In the genomic region with DNA sequence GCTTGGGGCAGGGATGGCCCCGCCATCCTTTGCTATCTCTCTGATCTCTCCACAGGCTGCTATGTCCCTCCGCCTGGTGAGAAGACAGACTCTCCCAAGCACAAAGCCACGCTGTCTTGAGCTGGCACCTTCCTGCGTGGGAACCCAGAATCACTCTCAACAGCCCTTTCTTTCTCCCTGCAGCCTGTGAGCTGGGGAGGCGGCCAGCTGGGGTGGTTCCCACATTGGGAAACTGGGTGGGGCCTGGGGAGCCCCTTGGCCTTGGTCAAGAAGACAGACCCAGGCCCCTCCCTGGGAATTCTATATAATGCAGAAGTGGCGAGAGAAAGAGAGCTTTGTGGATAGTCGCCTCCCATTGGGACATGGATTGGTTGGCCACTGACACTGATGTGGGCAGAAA, we compare ENCODE assay signal across 28 cellular contexts.
"Had no signal": no experiment of that assay in that cellular context is flagged by ENCODE, and none has a peak within 500 bp of the region (broad histone marks: within the 10 kb centered on the region; RNA-seq: fewer than 3 reads in every experiment).

No MANE protein-coding gene starts in this region.

- H2AFZ ChIP-seq: parathyroid adenoma had no signal

- H3K9me3 Mint-ChIP-seq: memory B cell; naive thymus-derived CD4-positive, alpha-beta T cell; nephron; neural crest cell; stimulated activated effector memory CD8-positive, alpha-beta T cell treated with anti-CD3 and anti-CD28 coated beads, Interleukin-12 subunit alpha, Interleukin-12 subunit beta, amount 100 ng/mL, for 72 hours had no signal

- H3K4me1 ChIP-seq: left lung, parathyroid adenoma, sigmoid colon, upper lobe of right lung had no signal

- H3K36me3 Mint-ChIP-seq: memory B cell; naive thymus-derived CD4-positive, alpha-beta T cell; stimulated activated effector memory CD8-positive, alpha-beta T cell treated with anti-CD3 and anti-CD28 coated beads, Interleukin-12 subunit alpha, Interleukin-12 subunit beta, amount 100 ng/mL, for 72 hours had no signal

- H3K27ac Mint-ChIP-seq: memory B cell; naive thymus-derived CD4-positive, alpha-beta T cell; nephron; progenitor cell of endocrine pancreas; stimulated activated effector memory CD8-positive, alpha-beta T cell treated with anti-CD3 and anti-CD28 coated beads, Interleukin-12 subunit alpha, Interleukin-12 subunit beta, amount 100 ng/mL, for 72 hours had no signal

- H3K4me1 Mint-ChIP-seq: memory B cell; naive thymus-derived CD4-positive, alpha-beta T cell; nephron; stimulated activated effector memory CD8-positive, alpha-beta T cell treated with anti-CD3 and anti-CD28 coated beads, Interleukin-12 subunit alpha, Interleukin-12 subunit beta, amount 100 ng/mL, for 72 hours had no signal

- H3K9me3 ChIP-seq: left lung, mucosa of descending colon, neutrophil, right atrium auricular region, sigmoid colon, spleen, stomach, suprapubic skin, thoracic aorta, tibial artery, upper lobe of right lung had no signal

- FAIRE-seq: keratinocyte, small intestine, urothelium cell line had no signal

- H3K4me3 ChIP-seq: left lung, lung, mucosa of descending colon, right atrium auricular region, sigmoid colon, spleen, stomach, suprapubic skin, thoracic aorta, tibial artery, upper lobe of right lung had no signal

- H3K4me3 Mint-ChIP-seq: memory B cell; naive thymus-derived CD4-positive, alpha-beta T cell; nephron; neural crest cell; stimulated activated effector memory CD8-positive, alpha-beta T cell treated with anti-CD3 and anti-CD28 coated beads, Interleukin-12 subunit alpha, Interleukin-12 subunit beta, amount 100 ng/mL, for 72 hours had no signal

- H3K9ac ChIP-seq: parathyroid adenoma had no signal

- H3K36me3 ChIP-seq: left lung, neutrophil, right atrium auricular region, sigmoid colon, spleen, stomach, suprapubic skin, thoracic aorta, tibial artery, upper lobe of right lung had no signal

- H3K27ac ChIP-seq: left lung, neutrophil, parathyroid adenoma, right atrium auricular region, sigmoid colon, spleen, stomach, suprapubic skin, thoracic aorta, tibial artery, upper lobe of right lung had no signal

- H3K27me3 ChIP-seq: left lung, neutrophil, right atrium auricular region, sigmoid colon, spleen, stomach, suprapubic skin, upper lobe of right lung had no signal

- DNase-seq: left colon; left lung; midbrain; mucosa of descending colon; naive thymus-derived CD4-positive, alpha-beta T cell; occipital lobe; sigmoid colon; small intestine; spleen; stimulated activated CD4-positive, alpha-beta T cell treated with anti-CD3 and anti-CD28 coated beads, Interleukin-4, amount 100 ng/mL, for 24 hours; stimulated activated naive CD4-positive, alpha-beta T cell; stomach; tibial artery; trophoblast cell; upper lobe of right lung had no signal

- ATAC-seq: left colon; left lung; mucosa of descending colon; naive thymus-derived CD4-positive, alpha-beta T cell; stimulated activated effector memory CD8-positive, alpha-beta T cell treated with anti-CD3 and anti-CD28 coated beads, Interleukin-12 subunit alpha, Interleukin-12 subunit beta, amount 100 ng/mL, for 72 hours; upper lobe of right lung had no signal
